In genomic region chr3:168081856-168082255, GRCh38 we compare ENCODE assay signal across 1 cellular context.
TF ChIP-seq lines count a peak whose summit lies in the region.

No MANE protein-coding gene starts in this region.

TF ChIP-seq in HEK293, 187 proteins besides CTCF, POLR2A, EP300 and RAD21 (continued from another document):
- no peak for TF ChIP-seq ZNF664 (tag by site-specific recombination; IDR thresholded peaks at IDR 0.05)
